In genomic region chr4:164058775-164059174, GRCh38 we compare ENCODE assay signal across 25 cellular contexts.
"Had no signal": no experiment of that assay in that cellular context is flagged by ENCODE, and none has a peak within 500 bp of the region (broad histone marks: within the 10 kb centered on the region; RNA-seq: fewer than 3 reads in every experiment).

No MANE protein-coding gene starts in this region.

- H3K27me3 ChIP-seq: ascending aorta, gastroesophageal sphincter, left lung, spleen, uterus had no signal

- H3K9me3 ChIP-seq: ascending aorta, gastroesophageal sphincter, left lung, lower lobe of right lung, uterus had no signal

- ATAC-seq: activated CD4-positive, CD25-positive, alpha-beta regulatory T cell treated with anti-CD3 and anti-CD28 coated beads, Interleukin-2, amount 50 U/mL, for 24 hours; gastroesophageal sphincter; left lung; lower lobe of right lung; naive thymus-derived CD8-positive, alpha-beta T cell; right cardiac atrium had no signal

- H3K4me3 ChIP-seq: ascending aorta, coronary artery, gastroesophageal sphincter, left lung, lower lobe of right lung, spleen, uterus had no signal

- DNase-seq: activated CD4-positive, alpha-beta T cell treated with anti-CD3 and anti-CD28 coated beads for 48 hours; activated CD4-positive, alpha-beta T cell treated with anti-CD3 and anti-CD28 coated beads, Interleukin-2, amount 50 U/mL, for 48 hours; activated CD8-positive, alpha-beta memory T cell treated with anti-CD3 and anti-CD28 coated beads for 24 hours; activated effector memory CD4-positive, alpha-beta T cell treated with anti-CD3 and anti-CD28 coated beads, Interleukin-2, amount 50 U/mL, for 16 hours; activated naive CD4-positive, alpha-beta T cell treated with anti-CD3 and anti-CD28 coated beads, Interleukin-2, amount 10 ng/mL, durations not matched to agents 7 days and 5 days; activated naive CD8-positive, alpha-beta T cell treated with anti-CD3 and anti-CD28 coated beads, Interleukin-2, amount 10 ng/mL, durations not matched to agents 7 days and 5 days; activated T-cell treated with anti-CD3 and anti-CD28 coated beads, Interleukin-2, amount 50 U/mL, for 1 hour; head of caudate nucleus; kidney glomerular epithelial cell; left lung; lower lobe of right lung; mesenchymal stem cell; naive thymus-derived CD8-positive, alpha-beta T cell; nucleus accumbens; right cardiac atrium; spleen; stimulated activated naive CD4-positive, alpha-beta T cell; T-helper 9 cell; uterus had no signal

- H2AFZ ChIP-seq: parathyroid adenoma had no signal

- H3K27ac ChIP-seq: ascending aorta, coronary artery, gastroesophageal sphincter, left lung, lower lobe of right lung, parathyroid adenoma, spleen, uterus, VCaP had no signal

- H3K79me2 ChIP-seq: parathyroid adenoma had no signal

- H3K4me1 ChIP-seq: ascending aorta, gastroesophageal sphincter, left lung, lower lobe of right lung, parathyroid adenoma, spleen, uterus had no signal

- H3K9ac ChIP-seq: parathyroid adenoma had no signal

- H3K36me3 ChIP-seq: ascending aorta, gastroesophageal sphincter, left lung, lower lobe of right lung, spleen, uterus had no signal
